Comparison of ENCODE assay signal across 8 cellular contexts in genomic region chr16:88535181-88535856, GRCh38. TPM values are rescaled to one million over a fixed set of nuclear protein-coding genes. Genes with fewer than 3 reads are reported as not detected.
DNase-seq lines count a peak whose midpoint lies in the region; ATAC-seq, FAIRE-seq and TF ChIP-seq lines count a peak whose summit lies in the region.

No MANE protein-coding gene starts in this region.

- H3K27me3 ChIP-seq in left ventricle myocardium inferior (ENCODE audit: low read depth): peaks cover 23% of the 10 kb centered on the region

- peaks cover 12% of the 10 kb centered on the region for H3K4me1 Mint-ChIP-seq in activated B cell treated with CpG ODN at 0.5 μM for 24 hours

- H3K36me3 ChIP-seq in left ventricle myocardium inferior: no peaks in the 10 kb centered on the region

- peak overlapping the region; percentile 41 for H3K27ac Mint-ChIP-seq in activated B cell treated with CpG ODN at 0.5 μM for 24 hours

- CTCF ChIA-PET in activated B cell treated with CpG ODN at 0.5 μM for 24 hours (lab: Charles Lee): no interaction called here

- no peaks in the 10 kb centered on the region for H3K36me3 Mint-ChIP-seq in activated B cell treated with CpG ODN at 0.5 μM for 24 hours (ENCODE audit: low read depth)

- TF ChIP-seq CTCF in activated B cell treated with CpG ODN at 0.5 μM for 24 hours (IDR thresholded peaks at IDR 0.05) (no peak), left ventricle myocardium inferior (IDR thresholded peaks at IDR 0.05; ENCODE audit: borderline replicate concordance) (no peak)

- no peak for DNase-seq in GM12892 (ENCODE audit: insufficient read length)
- no peak for DNase-seq in activated B cell treated with CpG ODN at 0.5 μM for 24 hours
- DNase-seq in left ventricle myocardium inferior: no peak
- DNase-seq in skeletal muscle cell (ENCODE audit: low read depth): no peak
- DNase-seq in kidney tubule cell (ENCODE audit: low spot score): no peak
- DNase-seq in NCI-H1436 treated with DMSO at 0.1 percent for 48 hours (lab: John Stamatoyannopoulos, UW): no peak
- DNase-seq in activated CD4-positive, CD25-positive, alpha-beta regulatory T cell treated with anti-CD3 and anti-CD28 coated beads, Interleukin-2, amount 50 U/mL, for 72 hours: no peak
- DNase-seq in NCI-H1694 treated with DMSO at 0.1 percent for 48 hours (lab: John Stamatoyannopoulos, UW): no peak

- no peak for ATAC-seq in activated B cell treated with CpG ODN at 0.5 μM for 24 hours (ENCODE audit: low read depth)

- no peaks in the 10 kb centered on the region for H3K9me3 ChIP-seq in left ventricle myocardium inferior (replicated peaks)

- TF ChIP-seq POLR2A in GM12892 (IDR thresholded peaks at IDR 0.05; ENCODE audit: low read depth, low read length): 0 out of 2 replicates have a peak, but pooled peaks have one; percentile 45

- H3K9me3 Mint-ChIP-seq in activated B cell treated with CpG ODN at 0.5 μM for 24 hours: no peaks in the 10 kb centered on the region

- H3K4me1 ChIP-seq in left ventricle myocardium inferior: peaks cover 21% of the 10 kb centered on the region

- H3K4me3 ChIP-seq in left ventricle myocardium inferior (peak overlapping the region; percentile 78), skeletal muscle cell (ENCODE audit: low read depth, low read length) (peak overlapping the region; percentile 32)

- no peak for FAIRE-seq in GM12892 (lab: Jason Lieb, UNC)

- peaks cover 4% of the 10 kb centered on the region for H3K27me3 Mint-ChIP-seq in activated B cell treated with CpG ODN at 0.5 μM for 24 hours

- POLR2A ChIA-PET in activated B cell treated with CpG ODN at 0.5 μM for 24 hours (lab: Charles Lee): interaction anchor here (0.6 to 1.2 kb wide), 3 partner anchors 78 to 624 kb away, joined by 3 to 4 read pairs (median 3); no protein-coding TSS in a partner anchor

- peak overlapping the region; percentile 63 for H3K4me3 Mint-ChIP-seq in activated B cell treated with CpG ODN at 0.5 μM for 24 hours

- peak overlapping the region; percentile 71 for H3K27ac ChIP-seq in left ventricle myocardium inferior (replicated peaks)

- intact Hi-C loops in activated B cell treated with CpG ODN at 0.5 μM for 24 hours (cut with micrococcal nuclease): no loop called here
- intact Hi-C loops in left ventricle myocardium inferior (cut with micrococcal nuclease): no loop called here

RNA-seq across cellular contexts. Expression of gene ZC3H18, which starts 34.9 kb away (rescaled TPM):
- 17.9 TPM for polyA plus RNA-seq in GM12892 (2012; ENCODE audit: missing spikeins)
- total RNA-seq in activated B cell treated with CpG ODN at 0.5 μM for 24 hours: 61.7 and 74.2 TPM in 2 replicates
- 21.3 TPM for total RNA-seq in left ventricle myocardium inferior
